23 cellular contexts compared by ENCODE assay signal in the genomic region with DNA sequence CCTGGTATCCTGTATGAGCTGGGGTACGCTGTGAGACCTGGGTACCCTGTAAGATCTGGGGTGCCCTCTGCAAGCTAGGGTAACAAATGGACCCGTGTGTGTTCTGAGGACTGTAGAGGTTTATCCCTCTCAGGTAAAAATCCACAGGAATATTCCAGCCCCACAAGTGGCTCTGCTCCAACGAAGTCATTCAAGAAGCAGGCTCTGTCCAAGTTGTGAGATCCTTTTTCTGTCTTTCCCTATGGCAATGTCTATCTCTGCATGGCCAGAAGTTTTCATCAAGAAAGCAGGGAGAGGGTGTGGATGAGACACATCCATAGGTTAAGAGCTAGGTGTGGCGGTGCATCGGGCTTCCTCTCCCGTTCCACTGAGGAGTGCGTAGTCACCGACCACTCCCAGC.
"Had no signal": no experiment of that assay in that cellular context is flagged by ENCODE, and none has a peak within 500 bp of the region (broad histone marks: within the 10 kb centered on the region; RNA-seq: fewer than 3 reads in every experiment).

No MANE protein-coding gene starts in this region.

- H3K36me3 Mint-ChIP-seq: mesothelial cell of epicardium, naive B cell had no signal

- H3K27ac ChIP-seq: colonic mucosa, dorsolateral prefrontal cortex, esophagus squamous epithelium, gastrocnemius medialis, heart right ventricle, left lung, lower lobe of right lung had no signal

- H3K4me3 Mint-ChIP-seq: mesothelial cell of epicardium had no signal

- H3K36me3 ChIP-seq: colonic mucosa, esophagus squamous epithelium, gastrocnemius medialis, heart right ventricle, left lung, lower lobe of right lung had no signal

- ATAC-seq: gastrocnemius medialis, heart right ventricle, left cardiac atrium, left lung, left ventricle myocardium superior, lower lobe of right lung, mucosa of descending colon had no signal

- H3K4me1 ChIP-seq: colonic mucosa, lower lobe of right lung had no signal

- H3K9me3 ChIP-seq: colonic mucosa, esophagus squamous epithelium, gastrocnemius medialis, heart right ventricle, left lung, lower lobe of right lung, mucosa of descending colon had no signal

- DNase-seq: colonic mucosa; dermis blood vessel endothelial cell; dorsolateral prefrontal cortex; effector CD4-positive, alpha-beta T cell; effector memory CD4-positive, alpha-beta T cell; esophagus squamous epithelium; foreskin fibroblast; foreskin melanocyte; gastrocnemius medialis; glutamatergic neuron; heart right ventricle; hippocampal formation; left cardiac atrium; left lung; left ventricle myocardium superior; lower lobe of right lung; mesenchymal stem cell; mucosa of descending colon; naive B cell had no signal

- H3K27me3 ChIP-seq: colonic mucosa, esophagus squamous epithelium, gastrocnemius medialis, heart right ventricle had no signal

- H3K27ac Mint-ChIP-seq: mesothelial cell of epicardium, naive B cell had no signal

- H3K9me3 Mint-ChIP-seq: mesothelial cell of epicardium had no signal

- FAIRE-seq: endothelial cell of umbilical vein, islet of Langerhans, keratinocyte had no signal

- H3K4me3 ChIP-seq: colonic mucosa, dorsolateral prefrontal cortex, esophagus squamous epithelium, gastrocnemius medialis, heart right ventricle, left lung, lower lobe of right lung, mucosa of descending colon had no signal
